In the genomic region with DNA sequence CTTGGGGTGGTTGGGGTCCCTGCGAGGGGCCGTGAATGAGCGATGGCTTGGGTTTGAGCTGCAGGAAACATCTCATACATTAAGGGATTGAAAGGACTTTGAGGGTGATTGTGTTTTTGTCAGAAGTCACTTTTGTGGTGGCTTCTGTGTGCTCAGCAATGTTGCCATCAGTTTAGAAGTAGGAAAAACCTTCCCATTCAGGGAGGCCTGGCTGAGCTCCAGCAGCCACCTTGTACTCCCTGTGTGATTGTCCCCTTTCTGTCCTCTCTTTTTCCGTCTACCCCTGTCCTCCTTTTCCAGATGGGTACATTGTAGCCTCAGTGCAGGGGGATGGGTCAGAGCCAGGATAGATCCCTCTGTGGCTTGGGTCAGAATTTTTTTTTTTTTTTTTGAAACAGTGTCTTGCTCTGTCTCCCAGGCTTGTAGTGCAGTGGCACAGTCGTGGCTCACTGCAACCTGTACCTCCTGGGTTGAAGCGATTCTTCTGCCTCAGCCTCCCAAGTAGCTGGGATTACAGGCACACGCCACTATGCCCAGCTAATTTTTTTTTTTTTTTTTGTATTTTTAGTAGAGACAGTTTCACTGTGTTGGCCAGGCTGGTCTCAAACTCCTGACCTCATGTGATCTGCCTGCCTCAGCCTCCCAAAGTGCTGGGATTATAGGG, we compare ENCODE assay signal across 8 cellular contexts. TPM values are rescaled to one million over a fixed set of nuclear protein-coding genes. Genes with fewer than 3 reads are reported as not detected.
DNase-seq lines count a peak whose midpoint lies in the region; ATAC-seq, FAIRE-seq and TF ChIP-seq lines count a peak whose summit lies in the region.
"Not testable (repeated sequence)": the region's sequence is repeated elsewhere in the genome, so short reads cannot be mapped to it uniquely, and the experiment has no call there.

No MANE protein-coding gene starts in this region.

- not testable (repeated sequence) for H3K9me3 ChIP-seq in DND-41 (ENCODE audit: insufficient read depth, low read length, severe bottlenecking); K562 (replicated peaks; ENCODE audit: control insufficient read depth, insufficient read depth, low read depth, low read length); esophagus muscularis mucosa; psoas muscle; vagina

- H4K20me1 ChIP-seq in DND-41 (ENCODE audit: insufficient read depth, low read length); K562 (replicated peaks; ENCODE audit: control insufficient read depth, insufficient read depth, low read length): not testable (repeated sequence)

- intact Hi-C loops in activated CD4-positive, alpha-beta T cell treated with anti-CD3 and anti-CD28 coated beads for 36 hours (cut with DNase I, micrococcal nuclease) = not testable (repeated sequence)
- intact Hi-C loops in K562 (cut with micrococcal nuclease) = loop anchor here (2.0 kb wide), 1 partner anchor 25 kb away; no protein-coding TSS in a partner anchor
- intact Hi-C loops in esophagus muscularis mucosa (cut with DNase I) = loop anchor here (5.0 kb wide), 1 partner anchor 33 kb away; a partner anchor contains a TSS
- intact Hi-C loops in psoas muscle (cut with DNase I) = loop anchor here (2.0 to 10.0 kb wide), 5 partner anchors 13 to 325 kb away; a partner anchor contains a TSS
- intact Hi-C loops in vagina (cut with DNase I) = loop anchor here (5.0 kb wide), 1 partner anchor 43 kb away; no protein-coding TSS in a partner anchor

- H3K4me1 ChIP-seq in DND-41 (ENCODE audit: insufficient read depth, low read length) (peaks cover 21% of the 10 kb centered on the region), K562 (replicated peaks in 1 of 2; ENCODE audit: control insufficient read depth in 2 of 2, insufficient read depth in 2 of 2, low read length in 2 of 2) (peaks cover 17 to 36% of the 10 kb centered on the region in 2 experiments), esophagus muscularis mucosa (peaks cover 27 to 29% (median 29%) of the 10 kb centered on the region in 4 donors), psoas muscle (peaks cover 20% of the 10 kb centered on the region), vagina (peaks cover 21% of the 10 kb centered on the region)

- peak; percentile 59 for FAIRE-seq in K562 (lab: Jason Lieb, UNC)

- not testable (repeated sequence) for H3K27me3 ChIP-seq in DND-41 (ENCODE audit: insufficient read depth, low read length, poor library complexity); K562 (ENCODE audit: control insufficient read depth in 2 of 2, insufficient read depth in 2 of 2, low read length in 2 of 2); esophagus muscularis mucosa; psoas muscle (ENCODE audit: insufficient read depth in 3 of 3, low read length in 2 of 3); vagina

- H3K4me3 Mint-ChIP-seq in activated CD4-positive, alpha-beta T cell treated with anti-CD3 and anti-CD28 coated beads for 36 hours = peak overlapping the region; percentile 87
- peak overlapping the region; percentile 99 for H3K4me3 Mint-ChIP-seq in memory B cell

- not testable (repeated sequence) for H3K27me3 Mint-ChIP-seq in activated CD4-positive, alpha-beta T cell treated with anti-CD3 and anti-CD28 coated beads for 36 hours; memory B cell

- H3K4me1 Mint-ChIP-seq in activated CD4-positive, alpha-beta T cell treated with anti-CD3 and anti-CD28 coated beads for 36 hours = peaks cover 18% of the 10 kb centered on the region
- H3K4me1 Mint-ChIP-seq in memory B cell = peaks cover 19% of the 10 kb centered on the region

- 24% methylated on average over 7 of the region's 7 CpGs for WGBS in K562 (ENCODE audit: insufficient coverage, low coverage, missing lambda C conversion rate)
- 73% methylated on average over 7 of the region's 7 CpGs for WGBS in esophagus muscularis mucosa
- WGBS in psoas muscle, 3 donors = 72 to 91% (median 76%) methylated on average over 7 of the region's 7 CpGs

- H3K27ac ChIP-seq in DND-41 (ENCODE audit: low read length) (peak overlapping the region; percentile 93), K562 (ENCODE audit: extremely low read depth, low read depth, low read length) (peak overlapping the region; percentile 90), psoas muscle (peak overlapping the region; percentile 92)
- not testable (repeated sequence) for H3K27ac ChIP-seq in esophagus muscularis mucosa (replicated peaks in 1 of 4); vagina

- not testable (repeated sequence) for H2AFZ ChIP-seq in DND-41 (ENCODE audit: low read depth, low read length); K562 (ENCODE audit: low read depth, low read length)

- not testable (repeated sequence) for H3K36me3 Mint-ChIP-seq in activated CD4-positive, alpha-beta T cell treated with anti-CD3 and anti-CD28 coated beads for 36 hours (ENCODE audit: low read depth); memory B cell

- in situ Hi-C loops in K562 (cut with MboI) = not testable (repeated sequence)

- not testable (repeated sequence) for H3K9me1 ChIP-seq in K562 (ENCODE audit: control insufficient read depth, insufficient read depth, low read length)

- not testable (repeated sequence) for BruUV-seq in K562 (replicated peaks; lab: Mats Ljungman, UMichigan)

- POLR2A ChIA-PET in activated CD4-positive, alpha-beta T cell treated with anti-CD3 and anti-CD28 coated beads for 36 hours (lab: Charles Lee) = not testable (repeated sequence)
- POLR2A ChIA-PET in K562 (lab: Yijun Ruan, JAX) = interaction anchor here (0.8 to 1.2 kb wide), 8 partner anchors 9 to 102 kb away, joined by 3 to 9 read pairs (median 5); a partner anchor contains a TSS

- peak overlapping the region in 1 of 2 experiments; percentile 88; a peak in 2 of 4 replicates for H3K4me3 ChIP-seq in DND-41 (ENCODE audit: low read depth in 1 of 2, low read length in 2 of 2)
- peak overlapping the region; percentile 86 for H3K4me3 ChIP-seq in K562
- peak overlapping the region; percentile 62 to 93 (median 79) for H3K4me3 ChIP-seq in esophagus muscularis mucosa
- peak overlapping the region; percentile 91 for H3K4me3 ChIP-seq in psoas muscle
- H3K4me3 ChIP-seq in vagina = peak overlapping the region; percentile 61 to 85

- DNase-seq in DND-41; activated CD4-positive, alpha-beta T cell treated with anti-CD3 and anti-CD28 coated beads for 36 hours; esophagus muscularis mucosa (ENCODE audit: extremely low spot score); memory B cell (ENCODE audit: low spot score in 2 of 2); psoas muscle; vagina (ENCODE audit: extremely low spot score in 2 of 2): not testable (repeated sequence)
- DNase-seq in NCI-H1092 treated with DMSO at 0.1 percent for 48 hours (lab: John Stamatoyannopoulos, UW) (peak; percentile 5), K562 (ENCODE audit: extremely low read depth in 1 of 4, low spot score in 3 of 4) (peak in 1 of 4 experiments; percentile 42)

- not testable (repeated sequence) for TF ChIP-seq CTCF in DND-41 (IDR thresholded peaks at IDR 0.05; ENCODE audit: borderline replicate concordance, extremely low read depth, low read length, poor library complexity, severe bottlenecking); esophagus muscularis mucosa (IDR thresholded peaks at IDR 0.05); psoas muscle (IDR thresholded peaks at IDR 0.05); vagina (IDR thresholded peaks at IDR 0.05)
- 0 out of 6 replicates have a peak, but pooled peaks of 1 of the 3 experiments have one; percentile 3 for TF ChIP-seq CTCF in K562 (IDR thresholded peaks at IDR 0.05 in 2 of 3, conservative IDR thresholded peaks at IDR 0.05 in 1 of 3; ENCODE audit: insufficient read depth in 2 of 3, low read depth in 1 of 3, low read length in 3 of 3)

- CTCF ChIA-PET in activated CD4-positive, alpha-beta T cell treated with anti-CD3 and anti-CD28 coated beads for 36 hours (lab: Charles Lee); K562 (lab: Yijun Ruan, JAX; ENCODE audit: low intra/inter-chr PET ratio): not testable (repeated sequence)

- not testable (repeated sequence) for ATAC-seq in DND-41 (ENCODE audit: insufficient read depth, low read depth); activated CD4-positive, alpha-beta T cell treated with anti-CD3 and anti-CD28 coated beads for 36 hours; K562; memory B cell (ENCODE audit: low read depth); psoas muscle

- peak overlapping the region; percentile 80 for H3K27ac Mint-ChIP-seq in activated CD4-positive, alpha-beta T cell treated with anti-CD3 and anti-CD28 coated beads for 36 hours
- peak overlapping the region; percentile 100 for H3K27ac Mint-ChIP-seq in memory B cell

- not testable (repeated sequence) for H3K9me3 Mint-ChIP-seq in activated CD4-positive, alpha-beta T cell treated with anti-CD3 and anti-CD28 coated beads for 36 hours (ENCODE audit: low read depth); memory B cell

- not testable (repeated sequence) for TF ChIP-seq POLR2A in K562 (conservative IDR thresholded peaks at IDR 0.05); esophagus muscularis mucosa (IDR thresholded peaks at IDR 0.05; ENCODE audit: low read depth); vagina (IDR thresholded peaks at IDR 0.05)

- not testable (repeated sequence) for TF ChIP-seq RAD21 in K562 (CRISPR knock-in tag; conservative IDR thresholded peaks at IDR 0.05 in 1 of 2, IDR thresholded peaks at IDR 0.05 in 1 of 2)

- peaks cover 34% of the 10 kb centered on the region for H3K36me3 ChIP-seq in DND-41 (ENCODE audit: insufficient read depth, low read length)
- peaks cover 32% of the 10 kb centered on the region for H3K36me3 ChIP-seq in K562 (ENCODE audit: control insufficient read depth, insufficient read depth, low read length)
- peaks cover 7 to 33% (median 20%) of the 10 kb centered on the region in 4 donors for H3K36me3 ChIP-seq in esophagus muscularis mucosa
- H3K36me3 ChIP-seq in psoas muscle (ENCODE audit: insufficient read depth in 1 of 2, low read depth in 1 of 2) = peaks cover 0 to 40% of the 10 kb centered on the region in 2 donors
- H3K36me3 ChIP-seq in vagina = not testable (repeated sequence)

- TF ChIP-seq EP300 in K562 (IDR thresholded peaks at IDR 0.05; ENCODE audit: low read length); esophagus muscularis mucosa (IDR thresholded peaks at IDR 0.05): not testable (repeated sequence)

- H3K9ac ChIP-seq in DND-41 (ENCODE audit: low read depth, low read length) = peak overlapping the region; percentile 82
- H3K9ac ChIP-seq in K562 (ENCODE audit: insufficient read depth in 1 of 2, low read depth in 2 of 2, low read length in 2 of 2) = peak overlapping the region; percentile 86 to 95

- peak overlapping the region; percentile 87 for H3K4me2 ChIP-seq in DND-41 (ENCODE audit: insufficient read depth, low read length)
- H3K4me2 ChIP-seq in K562 (ENCODE audit: insufficient read depth, low read length) = peak overlapping the region; percentile 82

- H3K79me2 ChIP-seq in DND-41 (ENCODE audit: insufficient read depth, low read length) (peaks cover 55% of the 10 kb centered on the region), K562 (ENCODE audit: control insufficient read depth, insufficient read depth, low read length) (peaks cover 47% of the 10 kb centered on the region)

RNA-seq across cellular contexts. Expression of a gene that starts 1.5 kb away (rescaled TPM):
- 10 to 100 TPM; 39.6 to 49.9 TPM for total RNA-seq in activated CD4-positive, alpha-beta T cell treated with anti-CD3 and anti-CD28 coated beads for 36 hours
- total RNA-seq in K562 (2011; cell fraction: chromatin; rRNA removed; ENCODE audit: low replicate concordance) = 109 and 190 TPM in 2 replicates
- 97.8 and 99.2 TPM in 2 replicates for total RNA-seq in K562 (2011; cell fraction: nucleolus; rRNA removed)
- 109 and 111 TPM in 2 replicates for total RNA-seq in K562 (2011; cell fraction: nucleoplasm; rRNA removed)
- 19.3 and 30.1 TPM in 2 replicates for total RNA-seq in K562 (2014; rRNA removed)
- total RNA-seq in K562 (2014; rRNA removed; fragmentation: Illumina TruSeq; extraction: Trizol) = 15.7 and 17.1 TPM in 2 replicates
- 14.5 and 16.0 TPM in 2 replicates for total RNA-seq in K562 (2015; rRNA removed; fragmentation: Illumina TruSeq; extraction: Trizol)
- total RNA-seq in K562 (2021) = 83.5 and 93.9 TPM in 2 replicates
- polyA plus RNA-seq in K562 (2011; rRNA removed) = 23.0 and 31.0 TPM in 2 replicates
- 18.3 and 19.6 TPM in 2 replicates for polyA plus RNA-seq in K562 (2011; cell fraction: cytosol; rRNA removed)
- 111 and 131 TPM in 2 replicates for polyA plus RNA-seq in K562 (2011; cell fraction: nucleus; rRNA removed)
- polyA plus RNA-seq in K562 (2012) = 57.3 and 63.8 TPM in 2 replicates
- 56.7 and 72.9 TPM in 2 replicates for polyA plus RNA-seq in K562 (2014; fragmentation: Illumina TruSeq; extraction: Trizol)
- 1 to 10 TPM; 4.1 to 4.4 TPM for polyA plus RNA-seq in K562 (2014; fragmentation: Nextera tagmentation; extraction: Ambion mirVana)
- polyA plus RNA-seq in K562 (2014; rRNA removed) = 37.8 and 40.3 TPM in 2 replicates
- 20.8 and 22.4 TPM in 2 replicates for polyA minus RNA-seq in K562 (2011; rRNA and poly(A)+ RNA removed)
- polyA minus RNA-seq in K562 (2011; cell fraction: cytosol; rRNA and poly(A)+ RNA removed) = 35.9 and 50.9 TPM in 2 replicates
- polyA minus RNA-seq in K562 (2011; cell fraction: nucleus; rRNA and poly(A)+ RNA removed) = 38.8 and 53.6 TPM in 2 replicates
- total RNA-seq in esophagus muscularis mucosa = 10 to 100 TPM; 22.5 to 36.0 (median 34.1) TPM
- 10 to 100 TPM; 43.0 to 97.8 (median 69.7) TPM for total RNA-seq in psoas muscle
- 100 to 1,000 TPM in 1 of 3 donors, 10 to 100 TPM in 2; 24.5 to 125 (median 92.5) TPM for polyA plus RNA-seq in psoas muscle
- total RNA-seq in vagina = 25.0 TPM

RNA-seq across cellular contexts. Expression of a gene that starts 6.5 kb away (rescaled TPM):
- 10 to 100 TPM; 15.6 to 18.8 TPM for total RNA-seq in activated CD4-positive, alpha-beta T cell treated with anti-CD3 and anti-CD28 coated beads for 36 hours
- total RNA-seq in K562 (2011; cell fraction: chromatin; rRNA removed; ENCODE audit: low replicate concordance) = 5.3 and 13.3 TPM in 2 replicates
- total RNA-seq in K562 (2011; cell fraction: nucleolus; rRNA removed) = 8.2 and 9.1 TPM in 2 replicates
- 8.2 and 8.4 TPM in 2 replicates for total RNA-seq in K562 (2011; cell fraction: nucleoplasm; rRNA removed)
- 6.6 and 10.6 TPM in 2 replicates for total RNA-seq in K562 (2014; rRNA removed)
- total RNA-seq in K562 (2014; rRNA removed; fragmentation: Illumina TruSeq; extraction: Trizol) = 1.9 and 3.5 TPM in 2 replicates
- total RNA-seq in K562 (2015; rRNA removed; fragmentation: Illumina TruSeq; extraction: Trizol) = 2.9 and 3.8 TPM in 2 replicates
- total RNA-seq in K562 (2021) = 6.7 and 7.6 TPM in 2 replicates
- polyA plus RNA-seq in K562 (2011; rRNA removed) = 2.7 and 3.6 TPM in 2 replicates
- polyA plus RNA-seq in K562 (2011; cell fraction: cytosol; rRNA removed) = 4.8 and 5.7 TPM in 2 replicates
- 7.4 and 9.5 TPM in 2 replicates for polyA plus RNA-seq in K562 (2011; cell fraction: nucleus; rRNA removed)
- polyA plus RNA-seq in K562 (2012) = 6.3 and 6.4 TPM in 2 replicates
- 3.2 and 4.5 TPM in 2 replicates for polyA plus RNA-seq in K562 (2014; fragmentation: Illumina TruSeq; extraction: Trizol)
- polyA plus RNA-seq in K562 (2014; fragmentation: Nextera tagmentation; extraction: Ambion mirVana) = under 1 TPM in 1 of 2 experiments, not detected in 1; 0.17 TPM
- polyA plus RNA-seq in K562 (2014; rRNA removed) = 4.7 and 11.5 TPM in 2 replicates
- 2.0 and 2.2 TPM in 2 replicates for polyA minus RNA-seq in K562 (2011; rRNA and poly(A)+ RNA removed)
- 2.6 and 6.6 TPM in 2 replicates for polyA minus RNA-seq in K562 (2011; cell fraction: cytosol; rRNA and poly(A)+ RNA removed)
- polyA minus RNA-seq in K562 (2011; cell fraction: nucleus; rRNA and poly(A)+ RNA removed) = 1.2 and 3.7 TPM in 2 replicates
- total RNA-seq in esophagus muscularis mucosa = 10 to 100 TPM; 14.1 to 38.0 (median 23.4) TPM
- total RNA-seq in psoas muscle = 10 to 100 TPM; 20.9 to 33.7 (median 25.2) TPM
- polyA plus RNA-seq in psoas muscle = 10 to 100 TPM; 15.9 to 38.8 (median 28.6) TPM
- 11.5 TPM for total RNA-seq in vagina

RNA-seq across cellular contexts. Expression of a gene that starts 31.4 kb away (rescaled TPM):
- 100 to 1,000 TPM in 1 of 2 experiments, 10 to 100 TPM in 1; 76.9 to 104 TPM for total RNA-seq in activated CD4-positive, alpha-beta T cell treated with anti-CD3 and anti-CD28 coated beads for 36 hours
- 128 and 364 TPM in 2 replicates for total RNA-seq in K562 (2011; cell fraction: chromatin; rRNA removed; ENCODE audit: low replicate concordance)
- total RNA-seq in K562 (2011; cell fraction: nucleolus; rRNA removed) = 274 and 281 TPM in 2 replicates
- total RNA-seq in K562 (2011; cell fraction: nucleoplasm; rRNA removed) = 195 and 218 TPM in 2 replicates
- total RNA-seq in K562 (2014; rRNA removed) (61.3 and 79.5 TPM in 2 replicates), K562 (2014; rRNA removed; fragmentation: Illumina TruSeq; extraction: Trizol) (14.0 and 23.3 TPM in 2 replicates), K562 (2015; rRNA removed; fragmentation: Illumina TruSeq; extraction: Trizol) (43.5 and 44.6 TPM in 2 replicates), K562 (2021) (156 and 169 TPM in 2 replicates), esophagus muscularis mucosa (100 to 1,000 TPM in 1 of 4 donors, 10 to 100 TPM in 3; 60.5 to 102 (median 84.4) TPM), psoas muscle (100 to 1,000 TPM in 3 of 4 donors, 10 to 100 TPM in 1; 93.2 to 189 (median 151) TPM), vagina (109 TPM)
- polyA plus RNA-seq in K562 (2011; rRNA removed) (33.0 and 58.6 TPM in 2 replicates), K562 (2014; fragmentation: Illumina TruSeq; extraction: Trizol) (61.7 and 81.3 TPM in 2 replicates), K562 (2014; fragmentation: Nextera tagmentation; extraction: Ambion mirVana) (1 to 10 TPM; 4.9 to 9.3 TPM), K562 (2014; rRNA removed) (68.1 and 75.0 TPM in 2 replicates), psoas muscle (100 to 1,000 TPM in 2 of 3 donors, 10 to 100 TPM in 1; 72.1 to 122 (median 106) TPM)
- 39.8 and 67.6 TPM in 2 replicates for polyA plus RNA-seq in K562 (2011; cell fraction: cytosol; rRNA removed)
- polyA plus RNA-seq in K562 (2011; cell fraction: nucleus; rRNA removed) = 302 and 359 TPM in 2 replicates
- polyA plus RNA-seq in K562 (2012) = 104 and 153 TPM in 2 replicates
- polyA minus RNA-seq in K562 (2011; rRNA and poly(A)+ RNA removed) = 22.8 and 25.3 TPM in 2 replicates
- 60.9 and 84.8 TPM in 2 replicates for polyA minus RNA-seq in K562 (2011; cell fraction: cytosol; rRNA and poly(A)+ RNA removed)
- polyA minus RNA-seq in K562 (2011; cell fraction: nucleus; rRNA and poly(A)+ RNA removed) = 81.6 and 99.6 TPM in 2 replicates

RNA-seq across cellular contexts. Expression of a gene that starts 47.8 kb away (rescaled TPM):
- 10 to 100 TPM; 59.5 to 65.7 TPM for total RNA-seq in activated CD4-positive, alpha-beta T cell treated with anti-CD3 and anti-CD28 coated beads for 36 hours
- total RNA-seq in K562 (2011; cell fraction: chromatin; rRNA removed; ENCODE audit: low replicate concordance) = 168 and 404 TPM in 2 replicates
- 252 and 258 TPM in 2 replicates for total RNA-seq in K562 (2011; cell fraction: nucleolus; rRNA removed)
- 178 and 185 TPM in 2 replicates for total RNA-seq in K562 (2011; cell fraction: nucleoplasm; rRNA removed)
- total RNA-seq in K562 (2014; rRNA removed) (56.0 and 59.3 TPM in 2 replicates), K562 (2014; rRNA removed; fragmentation: Illumina TruSeq; extraction: Trizol) (12.3 and 18.1 TPM in 2 replicates), K562 (2015; rRNA removed; fragmentation: Illumina TruSeq; extraction: Trizol) (25.3 and 29.4 TPM in 2 replicates), K562 (2021) (84.9 and 85.4 TPM in 2 replicates), esophagus muscularis mucosa (10 to 100 TPM; 21.4 to 43.7 (median 27.8) TPM), psoas muscle (10 to 100 TPM; 20.6 to 28.2 (median 23.9) TPM), vagina (40.3 TPM)
- polyA plus RNA-seq in K562 (2011; rRNA removed) (13.7 and 21.3 TPM in 2 replicates), K562 (2014; fragmentation: Illumina TruSeq; extraction: Trizol) (26.7 and 30.0 TPM in 2 replicates), K562 (2014; fragmentation: Nextera tagmentation; extraction: Ambion mirVana) (1 to 10 TPM; 2.8 to 3.1 TPM), K562 (2014; rRNA removed) (64.0 and 71.3 TPM in 2 replicates), psoas muscle (10 to 100 TPM; 16.7 to 31.9 (median 18.2) TPM)
- 12.2 and 25.9 TPM in 2 replicates for polyA plus RNA-seq in K562 (2011; cell fraction: cytosol; rRNA removed)
- polyA plus RNA-seq in K562 (2011; cell fraction: nucleus; rRNA removed) = 123 and 164 TPM in 2 replicates
- polyA plus RNA-seq in K562 (2012) = 56.7 and 64.2 TPM in 2 replicates
- polyA minus RNA-seq in K562 (2011; rRNA and poly(A)+ RNA removed) = 6.7 and 8.2 TPM in 2 replicates
- polyA minus RNA-seq in K562 (2011; cell fraction: cytosol; rRNA and poly(A)+ RNA removed) = 22.8 and 136 TPM in 2 replicates
- 48.2 and 49.9 TPM in 2 replicates for polyA minus RNA-seq in K562 (2011; cell fraction: nucleus; rRNA and poly(A)+ RNA removed)

RNA-seq across cellular contexts. Expression of a gene that starts 52.8 kb away (rescaled TPM):
- total RNA-seq in activated CD4-positive, alpha-beta T cell treated with anti-CD3 and anti-CD28 coated beads for 36 hours = 100 to 1,000 TPM in 1 of 2 experiments, 10 to 100 TPM in 1; 79.4 to 102 TPM
- 142 and 352 TPM in 2 replicates for total RNA-seq in K562 (2011; cell fraction: chromatin; rRNA removed; ENCODE audit: low replicate concordance)
- total RNA-seq in K562 (2011; cell fraction: nucleolus; rRNA removed) = 179 and 183 TPM in 2 replicates
- 173 and 215 TPM in 2 replicates for total RNA-seq in K562 (2011; cell fraction: nucleoplasm; rRNA removed)
- 77.6 and 109 TPM in 2 replicates for total RNA-seq in K562 (2014; rRNA removed)
- total RNA-seq in K562 (2014; rRNA removed; fragmentation: Illumina TruSeq; extraction: Trizol) = 21.5 and 23.4 TPM in 2 replicates
- total RNA-seq in K562 (2015; rRNA removed; fragmentation: Illumina TruSeq; extraction: Trizol) = 29.1 and 31.8 TPM in 2 replicates
- total RNA-seq in K562 (2021) = 138 and 150 TPM in 2 replicates
- 31.9 and 75.2 TPM in 2 replicates for polyA plus RNA-seq in K562 (2011; rRNA removed)
- polyA plus RNA-seq in K562 (2011; cell fraction: cytosol; rRNA removed) = 57.0 and 118 TPM in 2 replicates
- 98.4 and 141 TPM in 2 replicates for polyA plus RNA-seq in K562 (2011; cell fraction: nucleus; rRNA removed)
- polyA plus RNA-seq in K562 (2012) = 97.7 and 117 TPM in 2 replicates
- polyA plus RNA-seq in K562 (2014; fragmentation: Illumina TruSeq; extraction: Trizol) = 47.0 and 81.3 TPM in 2 replicates
- 1 to 10 TPM in 1 of 2 experiments, under 1 TPM in 1; 0.55 to 1.5 TPM for polyA plus RNA-seq in K562 (2014; fragmentation: Nextera tagmentation; extraction: Ambion mirVana)
- 89.6 and 91.9 TPM in 2 replicates for polyA plus RNA-seq in K562 (2014; rRNA removed)
- 65.8 and 75.2 TPM in 2 replicates for polyA minus RNA-seq in K562 (2011; rRNA and poly(A)+ RNA removed)
- polyA minus RNA-seq in K562 (2011; cell fraction: cytosol; rRNA and poly(A)+ RNA removed) = 102 and 161 TPM in 2 replicates
- polyA minus RNA-seq in K562 (2011; cell fraction: nucleus; rRNA and poly(A)+ RNA removed) = 54.4 and 66.2 TPM in 2 replicates
- total RNA-seq in esophagus muscularis mucosa = 100 to 1,000 TPM in 1 of 4 donors, 10 to 100 TPM in 3; 56.9 to 114 (median 87.8) TPM
- 100 to 1,000 TPM in 1 of 4 donors, 10 to 100 TPM in 3; 79.1 to 102 (median 84.3) TPM for total RNA-seq in psoas muscle
- polyA plus RNA-seq in psoas muscle = 10 to 100 TPM; 58.2 to 81.7 (median 69.6) TPM
- total RNA-seq in vagina = 80.8 TPM
